2 cellular contexts compared by ENCODE assay signal in genomic region chr16:87132361-87133014, GRCh38.
TF ChIP-seq lines count a peak whose summit lies in the region.

No MANE protein-coding gene starts in this region.

TF ChIP-seq in SK-N-SH, 30 proteins besides CTCF, POLR2A, EP300 and RAD21 (continued from another document):
- TF ChIP-seq REST (IDR thresholded peaks at IDR 0.05; ENCODE audit: low read depth, low read length) (peak; percentile 35; the same call in 1 of the 2 replicates), TCF12 (IDR thresholded peaks at IDR 0.05) (peak; percentile 68), MAX (IDR thresholded peaks at IDR 0.05; ENCODE audit: low read depth) (peak; percentile 40; the same call in 1 of the 2 replicates)
TF ChIP-seq in SK-N-SH: peak in this region for 3.

TF ChIP-seq in H1, 55 proteins besides CTCF, POLR2A, EP300 and RAD21 (continued from another document):
- TF ChIP-seq SUZ12 (IDR thresholded peaks at IDR 0.05; ENCODE audit: low read length) (no peak), SIN3A (conservative IDR thresholded peaks at IDR 0.05 in 1 of 2, IDR thresholded peaks at IDR 0.05 in 1 of 2; ENCODE audit: low read depth in 1 of 2, low read length in 2 of 2) (no peak), TEAD4 (IDR thresholded peaks at IDR 0.05; ENCODE audit: low read depth, low read length) (no peak), BRCA1 (IDR thresholded peaks at IDR 0.05; ENCODE audit: low read depth, low read length) (no peak), PHF8 (conservative IDR thresholded peaks at IDR 0.05; ENCODE audit: low read depth, low read length) (no peak), NANOG (IDR thresholded peaks at IDR 0.05; ENCODE audit: insufficient read depth, low read depth, low read length, poor library complexity, severe bottlenecking) (no peak), CBX5 (IDR thresholded peaks at IDR 0.05; ENCODE audit: low read depth, low read length) (no peak), SP1 (IDR thresholded peaks at IDR 0.05; ENCODE audit: low read depth, low read length) (no peak), FOSL1 (IDR thresholded peaks at IDR 0.05; ENCODE audit: insufficient read depth, low read depth, low read length) (no peak)
